8 cellular contexts compared by ENCODE assay signal in the genomic region with DNA sequence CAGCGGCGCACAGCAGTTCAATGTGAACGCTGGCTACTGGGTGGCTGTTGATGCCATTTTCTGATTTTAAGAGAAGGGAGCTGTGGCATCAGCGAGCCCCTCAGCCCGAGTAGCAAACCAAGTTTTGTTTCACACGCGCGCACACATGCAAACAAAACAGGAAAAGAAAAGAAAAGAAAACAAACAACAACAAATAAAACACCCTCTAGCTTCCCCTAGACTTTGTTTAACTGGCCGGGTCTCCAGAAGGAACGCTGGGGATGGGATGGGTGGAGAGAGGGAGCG. TPM values are rescaled to one million over a fixed set of nuclear protein-coding genes. Genes with fewer than 3 reads are reported as not detected.
DNase-seq lines count a peak whose midpoint lies in the region; ATAC-seq and TF ChIP-seq lines count a peak whose summit lies in the region.

No MANE protein-coding gene starts in this region.

- H3K9me3 Mint-ChIP-seq in activated T-helper 17 cell treated with anti-CD3 and anti-CD28 coated beads, Interleukin-2, amount 50 U/mL, for 72 hours, result peaks cover 4% of the 10 kb centered on the region
- H3K9me3 Mint-ChIP-seq in stimulated activated naive CD8-positive, alpha-beta T cell treated with anti-CD3 and anti-CD28 coated beads, Interleukin-15, amount 100 ng/mL, for 72 hours, result peaks cover 0 to 9% of the 10 kb centered on the region in 2 donors

- no peak for ATAC-seq in activated T-helper 17 cell treated with anti-CD3 and anti-CD28 coated beads, Interleukin-2, amount 50 U/mL, for 72 hours (replicated peaks)
- no peak for ATAC-seq in stimulated activated naive CD8-positive, alpha-beta T cell treated with anti-CD3 and anti-CD28 coated beads, Interleukin-15, amount 100 ng/mL, for 72 hours
- ATAC-seq in body of pancreas, result no peak

- H3K9me3 ChIP-seq in iPS-18c (ENCODE audit: control insufficient read depth, insufficient read depth, low read length) (peaks cover 7% of the 10 kb centered on the region), body of pancreas (no peaks in the 10 kb centered on the region)

- no peak for TF ChIP-seq POLR2A in body of pancreas (IDR thresholded peaks at IDR 0.05)

- H3K36me3 ChIP-seq in body of pancreas (replicated peaks in 1 of 2; ENCODE audit: insufficient read depth in 1 of 2, low read depth in 2 of 2), result no peaks in the 10 kb centered on the region

- H3K27ac ChIP-seq in body of pancreas, result no peak overlapping the region

- peaks cover 69% of the 10 kb centered on the region for H3K27me3 Mint-ChIP-seq in activated T-helper 17 cell treated with anti-CD3 and anti-CD28 coated beads, Interleukin-2, amount 50 U/mL, for 72 hours
- H3K27me3 Mint-ChIP-seq in stimulated activated naive CD8-positive, alpha-beta T cell treated with anti-CD3 and anti-CD28 coated beads, Interleukin-15, amount 100 ng/mL, for 72 hours, result peaks cover 100% of the 10 kb centered on the region

- peaks cover 29% of the 10 kb centered on the region for H3K36me3 Mint-ChIP-seq in activated T-helper 17 cell treated with anti-CD3 and anti-CD28 coated beads, Interleukin-2, amount 50 U/mL, for 72 hours (ENCODE audit: low read depth)

- H3K4me3 ChIP-seq in iPS-18c (ENCODE audit: insufficient read depth, low read depth, low read length) (peak overlapping the region; percentile 43), body of pancreas (peak overlapping the region in 1 of 2 donors; percentile 21)

- H3K27ac Mint-ChIP-seq in activated T-helper 17 cell treated with anti-CD3 and anti-CD28 coated beads, Interleukin-2, amount 50 U/mL, for 72 hours, result no peak overlapping the region
- H3K27ac Mint-ChIP-seq in stimulated activated naive CD8-positive, alpha-beta T cell treated with anti-CD3 and anti-CD28 coated beads, Interleukin-15, amount 100 ng/mL, for 72 hours, result no peak overlapping the region

- peaks cover 3 to 86% of the 10 kb centered on the region in 2 donors for H3K27me3 ChIP-seq in body of pancreas

- DNase-seq in NCI-H510A treated with DMSO at 0.1 percent for 48 hours (lab: John Stamatoyannopoulos, UW), result peak; percentile 72
- no peak for DNase-seq in NCI-H510A (lab: John Stamatoyannopoulos, UW)
- no peak for DNase-seq in stimulated activated naive CD8-positive, alpha-beta T cell treated with anti-CD3 and anti-CD28 coated beads, Interleukin-15, amount 100 ng/mL, for 72 hours
- no peak for DNase-seq in NK-92 treated with Interleukin-12 subunit alpha and Interleukin-12 subunit beta, amount 100 ng/mL, for 24 hours (lab: John Stamatoyannopoulos, UW)
- no peak for DNase-seq in GM03348 (ENCODE audit: low spot score)
- DNase-seq in body of pancreas, result no peak

- peaks cover 16% of the 10 kb centered on the region for H3K4me1 Mint-ChIP-seq in activated T-helper 17 cell treated with anti-CD3 and anti-CD28 coated beads, Interleukin-2, amount 50 U/mL, for 72 hours
- peaks cover 91% of the 10 kb centered on the region for H3K4me1 Mint-ChIP-seq in stimulated activated naive CD8-positive, alpha-beta T cell treated with anti-CD3 and anti-CD28 coated beads, Interleukin-15, amount 100 ng/mL, for 72 hours

- WGBS in body of pancreas, 2 donors, result 2 to 4% methylated on average over 11 of the region's 11 CpGs

- peak overlapping the region; percentile 47 for H3K4me3 Mint-ChIP-seq in activated T-helper 17 cell treated with anti-CD3 and anti-CD28 coated beads, Interleukin-2, amount 50 U/mL, for 72 hours
- peak overlapping the region; percentile 62 to 76 for H3K4me3 Mint-ChIP-seq in stimulated activated naive CD8-positive, alpha-beta T cell treated with anti-CD3 and anti-CD28 coated beads, Interleukin-15, amount 100 ng/mL, for 72 hours

- intact Hi-C loops in body of pancreas (cut with DNase I), result no loop called here

- no peak for TF ChIP-seq CTCF in body of pancreas (IDR thresholded peaks at IDR 0.05)

- H3K4me1 ChIP-seq in body of pancreas, result peaks cover 64% of the 10 kb centered on the region

RNA-seq across cellular contexts. Expression of gene PAX9, which starts 0.5 kb away (rescaled TPM):
- total RNA-seq in activated T-helper 17 cell treated with anti-CD3 and anti-CD28 coated beads, Interleukin-2, amount 50 U/mL, for 72 hours, result not detected
- not detected for total RNA-seq in body of pancreas
